ENCODE assay signal across 19 cellular contexts in genomic region chr14:60003991-60004390, GRCh38.
DNase-seq lines count a peak whose midpoint lies in the region; ATAC-seq, FAIRE-seq and TF ChIP-seq lines count a peak whose summit lies in the region.
"Had no signal": no experiment of that assay in that cellular context is flagged by ENCODE, and none has a peak within 500 bp of the region (broad histone marks: within the 10 kb centered on the region; RNA-seq: fewer than 3 reads in every experiment).

No MANE protein-coding gene starts in this region.

- no peak for TF ChIP-seq CTCF in A549 (IDR thresholded peaks at IDR 0.05)
- TF ChIP-seq CTCF in epithelial cell of esophagus (IDR thresholded peaks at IDR 0.05; ENCODE audit: insufficient read depth, low read depth, low read length, missing control alignments): no peak
- no peak for TF ChIP-seq CTCF in HepG2 (CRISPR knock-in tag; IDR thresholded peaks at IDR 0.05)
- TF ChIP-seq CTCF in esophagus muscularis mucosa (IDR thresholded peaks at IDR 0.05): no peak

- FAIRE-seq in A549 (lab: Jason Lieb, UNC): no peak
- FAIRE-seq in HepG2 (lab: Jason Lieb, UNC): no peak
- FAIRE-seq: H54 had no signal

- no peaks in the 10 kb centered on the region for H3K36me3 ChIP-seq in HepG2 (replicated peaks in 1 of 2; ENCODE audit: control insufficient read depth in 1 of 2, insufficient read depth in 2 of 2, low read length in 2 of 2)
- no peaks in the 10 kb centered on the region for H3K36me3 ChIP-seq in esophagus muscularis mucosa
- H3K36me3 ChIP-seq: SJSA1 had no signal

- no peaks in the 10 kb centered on the region for H3K9me3 ChIP-seq in A549
- H3K9me3 ChIP-seq in HepG2 (ENCODE audit: low read length): no peaks in the 10 kb centered on the region
- H3K9me3 ChIP-seq in esophagus muscularis mucosa: no peaks in the 10 kb centered on the region
- H3K9me3 ChIP-seq: SJSA1 had no signal

- H3K79me2 ChIP-seq in HepG2 (ENCODE audit: insufficient read depth, low read length): no peaks in the 10 kb centered on the region

- POLR2A ChIA-PET in A549 (lab: Yijun Ruan, JAX) (no interaction called here), HepG2 (lab: Yijun Ruan, JAX) (no interaction called here)

- no TSS peak for BruUV-seq in HepG2 (replicated peaks; lab: Mats Ljungman, UMichigan)

- ATAC-seq in A549 (no peak), HepG2 (peak; percentile 87), GM18867 (IDR thresholded peaks at IDR 0.05; ENCODE audit: unreplicated experiment) (no peak), HG03108 (IDR thresholded peaks at IDR 0.05; ENCODE audit: unreplicated experiment) (no peak)

- no peak overlapping the region for H3K9ac ChIP-seq in HepG2 (ENCODE audit: insufficient read depth, low read depth, low read length)

- in situ Hi-C loops in HepG2 (cut with HindIII; ENCODE audit: extremely low pct_ligation_motif_present, low pct_unique_long_range_greater_than_20kb): no loop called here

- TF ChIP-seq RAD21 in A549 (conservative IDR thresholded peaks at IDR 0.05 in 1 of 2, IDR thresholded peaks at IDR 0.05 in 1 of 2) (no peak), HepG2 (CRISPR knock-in tag; IDR thresholded peaks at IDR 0.05) (no peak)

- peak overlapping the region; percentile 36; the same call in 2 of the 3 replicates for H3K4me2 ChIP-seq in A549
- no peak overlapping the region for H3K4me2 ChIP-seq in HepG2 (ENCODE audit: low read depth, low read length)

- TF ChIP-seq EP300 in A549 (IDR thresholded peaks at IDR 0.05) (no peak), HepG2 (IDR thresholded peaks at IDR 0.05; ENCODE audit: low read depth in 2 of 2, low read length in 2 of 2) (no peak), HepG2 (CRISPR knock-in tag; IDR thresholded peaks at IDR 0.05; ENCODE audit: borderline replicate concordance) (no peak), esophagus muscularis mucosa (IDR thresholded peaks at IDR 0.05) (no peak)

- H3K4me1 ChIP-seq in A549 (peaks cover 9% of the 10 kb centered on the region; the same call in 2 of the 3 replicates), HepG2 (ENCODE audit: insufficient read depth, low read length) (peaks cover 15% of the 10 kb centered on the region; the same call in 1 of the 2 replicates), esophagus muscularis mucosa (peaks cover 0 to 7% (median 6%) of the 10 kb centered on the region in 4 donors)
- H3K4me1 ChIP-seq: SJSA1 had no signal

- H3K27me3 ChIP-seq in HepG2 (ENCODE audit: control insufficient read depth in 1 of 2, insufficient read depth in 2 of 2, low read length in 2 of 2) (no peaks in the 10 kb centered on the region), esophagus muscularis mucosa (no peaks in the 10 kb centered on the region)
- H3K27me3 ChIP-seq: SJSA1 had no signal

- no peak for DNase-seq in A549 (ENCODE audit: low read depth in 1 of 2, low spot score in 1 of 2)
- peak; percentile 25 for DNase-seq in HuH-7.5 (ENCODE audit: low spot score)
- peak; percentile 7 for DNase-seq in epithelial cell of esophagus (ENCODE audit: low read depth)
- DNase-seq in HepG2 (ENCODE audit: low spot score): peak; percentile 17
- DNase-seq in NCI-H1436 (lab: John Stamatoyannopoulos, UW): no peak
- DNase-seq in esophagus muscularis mucosa (ENCODE audit: extremely low spot score): no peak
- DNase-seq: DMS 273 treated with DMSO at 0.1 percent for 48 hours; HFFc6; NCI-H1930; NCI-H2171; NCI-H446; NK-92 treated with Interleukin-12 subunit alpha and Interleukin-12 subunit beta, amount 100 ng/mL, for 24 hours; OCI-M1 had no signal

- H3K27ac ChIP-seq in A549: no peak overlapping the region
- H3K27ac ChIP-seq in HepG2 (ENCODE audit: extremely low read length, insufficient read depth, low read length): no peak overlapping the region
- no peak overlapping the region for H3K27ac ChIP-seq in esophagus muscularis mucosa (replicated peaks in 1 of 4)
- H3K27ac ChIP-seq: C4-2B, RWPE1, SJSA1 had no signal

- no peak overlapping the region for H2AFZ ChIP-seq in HepG2 (ENCODE audit: low read length)

- TF ChIP-seq POLR2A in A549 (IDR thresholded peaks at IDR 0.05; ENCODE audit: low read length) (no peak), HepG2 (IDR thresholded peaks at IDR 0.05; ENCODE audit: insufficient read depth in 1 of 2, low read depth in 2 of 2, low read length in 2 of 2) (no peak), esophagus muscularis mucosa (IDR thresholded peaks at IDR 0.05; ENCODE audit: low read depth) (no peak)

- intact Hi-C loops in HepG2 (cut with micrococcal nuclease; ENCODE audit: unreplicated experiment) (no loop called here), esophagus muscularis mucosa (cut with DNase I) (no loop called here)

- WGBS in A549 (ENCODE audit: missing lambda C conversion rate): 4% methylated on average over 3 of the region's 3 CpGs
- 4% methylated on average over 3 of the region's 3 CpGs for WGBS in HepG2 (ENCODE audit: low lambda C conversion rate)
- WGBS in esophagus muscularis mucosa: 47% methylated on average over 3 of the region's 3 CpGs

- CTCF ChIA-PET in A549 (lab: Yijun Ruan, JAX) (no interaction called here), HepG2 (lab: Yijun Ruan, JAX; ENCODE audit: low intra/inter-chr PET ratio, low total read pairs) (no interaction called here)

- H4K20me1 ChIP-seq in HepG2 (ENCODE audit: insufficient read depth, low read length): no peaks in the 10 kb centered on the region

- no peak overlapping the region for H3K4me3 ChIP-seq in A549
- no peak overlapping the region for H3K4me3 ChIP-seq in epithelial cell of esophagus (ENCODE audit: low read length)
- H3K4me3 ChIP-seq in HepG2 (replicated peaks in 1 of 3; ENCODE audit: insufficient read depth in 1 of 3, low read depth in 2 of 3, low read length in 3 of 3): no peak overlapping the region
- no peak overlapping the region for H3K4me3 ChIP-seq in esophagus muscularis mucosa
- H3K4me3 ChIP-seq: SJSA1 had no signal

TF ChIP-seq in A549, 52 proteins besides CTCF, POLR2A, EP300 and RAD21:
- TF ChIP-seq ESRRA (IDR thresholded peaks at IDR 0.05; ENCODE audit: borderline replicate concordance, low read length) (no peak), HES2 (IDR thresholded peaks at IDR 0.05) (no peak), HOXB13 (CRISPR knock-in tag; IDR thresholded peaks at IDR 0.05; ENCODE audit: low read depth) (no peak), NR3C1 (IDR thresholded peaks at IDR 0.05) (no peak), NPAS2 (CRISPR knock-in tag; IDR thresholded peaks at IDR 0.05; ENCODE audit: borderline replicate concordance) (no peak), ZSCAN20 (CRISPR knock-in tag; IDR thresholded peaks at IDR 0.05) (no peak), ZC3H11A (IDR thresholded peaks at IDR 0.05) (no peak)

TF ChIP-seq in HepG2, 621 proteins besides CTCF, POLR2A, EP300 and RAD21:
- TF ChIP-seq PAXIP1 (CRISPR knock-in tag; conservative IDR thresholded peaks at IDR 0.05) (0 out of 2 replicates have a peak, but pooled peaks have one; percentile 27), MIXL1 (CRISPR knock-in tag; IDR thresholded peaks at IDR 0.05) (peak; percentile 39; the same call in 1 of the 2 replicates), ZNF160 (CRISPR knock-in tag; IDR thresholded peaks at IDR 0.05) (no peak)

Comparison
In these comparisons a context has a peak if more than half of its experiments do, and no peak if none do; other contexts are left out.
1. DNase-seq: peak in HuH-7.5 (single experiment), epithelial cell of esophagus (single experiment) and HepG2 (single experiment); none in A549 (0 of 2), NCI-H1436 (single experiment) and esophagus muscularis mucosa (single experiment).